Comparison of ENCODE assay signal across 1 cellular context in the genomic region with DNA sequence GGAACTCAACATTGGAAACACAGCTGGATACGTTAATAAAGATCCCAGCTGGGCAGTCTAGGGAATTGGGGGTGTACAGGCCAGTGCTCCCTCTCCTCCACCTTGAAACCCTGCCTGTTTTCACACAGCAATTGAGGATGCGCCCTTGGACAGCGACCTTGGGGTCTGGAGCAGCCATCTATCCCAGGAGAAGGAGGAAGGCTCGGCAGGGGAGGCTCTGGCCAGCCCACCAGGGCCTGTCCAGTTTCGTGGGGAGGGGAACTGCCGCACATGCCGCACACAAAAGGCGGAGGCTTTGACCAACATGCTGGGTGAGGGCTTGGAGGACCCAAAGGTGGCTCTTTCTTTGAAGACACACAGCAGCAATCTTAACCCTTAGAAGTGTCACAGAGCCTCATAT.
A peak's percentile ranks its signal among the peaks of the same experiment; 100 is the strongest.
TF ChIP-seq lines count a peak whose summit lies in the region.

No MANE protein-coding gene starts in this region.

TF ChIP-seq in endothelial cell of umbilical vein, 7 proteins besides CTCF, POLR2A, EP300 and RAD21 (continued from another document):
- peak; percentile 47 for TF ChIP-seq EZH2 (IDR thresholded peaks at IDR 0.05; ENCODE audit: borderline replicate concordance, low read depth, low read length, severe bottlenecking)
